Comparison of ENCODE assay signal across 22 cellular contexts in the genomic region with DNA sequence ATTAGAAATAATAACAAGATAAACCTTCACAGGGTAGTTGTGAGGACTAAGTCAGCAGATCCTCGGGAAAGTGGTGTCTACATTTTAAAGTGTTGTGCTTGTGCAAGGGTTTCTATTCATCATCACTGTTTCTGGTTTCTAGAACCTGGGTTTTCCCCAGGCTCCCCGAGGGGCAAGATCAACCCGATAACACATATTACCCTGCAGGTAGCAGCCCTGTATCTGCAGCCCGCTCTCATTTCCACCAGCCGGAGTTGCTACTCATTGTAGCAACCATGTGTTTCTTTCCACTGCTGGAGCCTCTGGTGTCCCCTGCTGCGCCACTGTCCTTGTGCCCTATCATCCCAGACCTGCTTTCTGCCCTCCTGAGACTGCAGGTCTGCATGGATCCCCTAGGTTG.
"Had no signal": no experiment of that assay in that cellular context is flagged by ENCODE, and none has a peak within 500 bp of the region (broad histone marks: within the 10 kb centered on the region; RNA-seq: fewer than 3 reads in every experiment).

No MANE protein-coding gene starts in this region.

- H3K27ac Mint-ChIP-seq: activated CD8-positive, alpha-beta T cell treated with anti-CD3 and anti-CD28 coated beads for 36 hours; activated naive CD4-positive, alpha-beta T cell treated with anti-CD3 and anti-CD28 coated beads, Interleukin-2, amount 50 U/mL, for 24 hours; T-helper 1 cell treated with Interleukin-12 subunit alpha and Interleukin-12 subunit beta and Interleukin-4 antibody, amounts not matched to agents 30 μg/mL and 1 μg/mL, for 36 hours had no signal

- H3K4me3 Mint-ChIP-seq: activated CD8-positive, alpha-beta T cell treated with anti-CD3 and anti-CD28 coated beads for 36 hours; activated naive CD4-positive, alpha-beta T cell treated with anti-CD3 and anti-CD28 coated beads, Interleukin-2, amount 50 U/mL, for 24 hours; T-helper 1 cell treated with Interleukin-12 subunit alpha and Interleukin-12 subunit beta and Interleukin-4 antibody, amounts not matched to agents 30 μg/mL and 1 μg/mL, for 36 hours had no signal

- H3K36me3 ChIP-seq: breast epithelium had no signal

- H3K27me3 ChIP-seq: breast epithelium had no signal

- H3K4me1 ChIP-seq: breast epithelium had no signal

- H3K9me3 Mint-ChIP-seq: activated CD8-positive, alpha-beta T cell treated with anti-CD3 and anti-CD28 coated beads for 36 hours; activated naive CD4-positive, alpha-beta T cell treated with anti-CD3 and anti-CD28 coated beads, Interleukin-2, amount 50 U/mL, for 24 hours; T-helper 1 cell treated with Interleukin-12 subunit alpha and Interleukin-12 subunit beta and Interleukin-4 antibody, amounts not matched to agents 30 μg/mL and 1 μg/mL, for 36 hours had no signal

- H3K9me3 ChIP-seq: breast epithelium had no signal

- H3K4me3 ChIP-seq: breast epithelium, PC-9 had no signal

- FAIRE-seq: TTC549 had no signal

- H3K4me2 ChIP-seq: PC-9 had no signal

- DNase-seq: activated CD4-positive, alpha-beta T cell treated with anti-CD3 and anti-CD28 coated beads for 4 hours; activated CD4-positive, CD25-positive, alpha-beta regulatory T cell; activated CD8-positive, alpha-beta memory T cell treated with anti-CD3 and anti-CD28 coated beads, Interleukin-2, amount 50 U/mL, for 4 hours; activated CD8-positive, alpha-beta T cell treated with anti-CD3 and anti-CD28 coated beads for 36 hours; activated effector memory CD4-positive, alpha-beta T cell treated with Interleukin-2 at 50 U/mL for 16 hours; activated naive CD4-positive, alpha-beta T cell; aorta; caudate nucleus; Kasumi-1; NCI-H1048; NCI-H146; NCI-H187 treated with DMSO at 0.1 percent for 48 hours; NCI-H2081 treated with DMSO at 0.1 percent for 48 hours; NCI-H446; NCI-H524; PC-9; SHP77 treated with DMSO at 0.1 percent for 48 hours; T-helper 9 cell had no signal

- H3K27ac ChIP-seq: breast epithelium, PC-9 had no signal

- H3K27me3 Mint-ChIP-seq: activated CD8-positive, alpha-beta T cell treated with anti-CD3 and anti-CD28 coated beads for 36 hours; activated naive CD4-positive, alpha-beta T cell treated with anti-CD3 and anti-CD28 coated beads, Interleukin-2, amount 50 U/mL, for 24 hours had no signal

- H2AFZ ChIP-seq: PC-9 had no signal

- ATAC-seq: activated CD8-positive, alpha-beta T cell treated with anti-CD3 and anti-CD28 coated beads for 36 hours had no signal
